Comparison of ENCODE assay signal across 9 cellular contexts in genomic region chr1:234188454-234188792, GRCh38.
DNase-seq lines count a peak whose midpoint lies in the region; ATAC-seq and TF ChIP-seq lines count a peak whose summit lies in the region.
"Had no signal": no experiment of that assay in that cellular context is flagged by ENCODE, and none has a peak within 500 bp of the region (broad histone marks: within the 10 kb centered on the region; RNA-seq: fewer than 3 reads in every experiment).

No MANE protein-coding gene starts in this region.

- TF ChIP-seq EP300 in Ishikawa (IDR thresholded peaks at IDR 0.05; ENCODE audit: borderline replicate concordance), result no peak
- no peak for TF ChIP-seq EP300 in tibial nerve (IDR thresholded peaks at IDR 0.05)

- WGBS in tibial nerve, 2 donors, result 22 to 38% methylated on average over 3 of the region's 3 CpGs

- TF ChIP-seq POLR2A in tibial nerve (IDR thresholded peaks at IDR 0.05), result no peak

- TF ChIP-seq RAD21 in Ishikawa (IDR thresholded peaks at IDR 0.05; ENCODE audit: low read depth), result 0 out of 2 replicates have a peak, but pooled peaks have one; percentile 11

- ATAC-seq in RWPE2 (ENCODE audit: low read depth), result peak; percentile 64
- ATAC-seq in HG03196 (IDR thresholded peaks at IDR 0.05; ENCODE audit: unreplicated experiment), result no peak

- H3K4me3 ChIP-seq in RWPE2 (ENCODE audit: severe bottlenecking) (no peak overlapping the region), tibial nerve (no peak overlapping the region)

- H3K27ac ChIP-seq in RWPE2 (ENCODE audit: poor library complexity, severe bottlenecking) (peak overlapping the region; percentile 36), tibial nerve (no peak overlapping the region)

- H3K9me3 ChIP-seq in RWPE2 (ENCODE audit: severe bottlenecking), result no peaks in the 10 kb centered on the region
- peaks cover 0 to 44% (median 0%) of the 10 kb centered on the region in 4 donors for H3K9me3 ChIP-seq in tibial nerve

- peak; percentile 43 for TF ChIP-seq CTCF in RWPE2 (IDR thresholded peaks at IDR 0.05; ENCODE audit: poor library complexity, severe bottlenecking)
- no peak for TF ChIP-seq CTCF in tibial nerve (IDR thresholded peaks at IDR 0.05)

- H3K4me1 ChIP-seq in RWPE2 (ENCODE audit: insufficient read depth, poor library complexity, severe bottlenecking) (peaks cover 22% of the 10 kb centered on the region), tibial nerve (no peaks in the 10 kb centered on the region)

- no peaks in the 10 kb centered on the region for H3K27me3 ChIP-seq in RWPE2 (ENCODE audit: insufficient read depth, poor library complexity, severe bottlenecking)
- no peaks in the 10 kb centered on the region for H3K27me3 ChIP-seq in tibial nerve

- no peaks in the 10 kb centered on the region for H3K36me3 ChIP-seq in RWPE2 (ENCODE audit: low read depth)
- no peaks in the 10 kb centered on the region for H3K36me3 ChIP-seq in tibial nerve

- DNase-seq in DMS153 treated with DMSO at 0.1 percent for 48 hours (lab: John Stamatoyannopoulos, UW; ENCODE audit: unreplicated experiment), result peak; percentile 32
- peak; percentile 86 for DNase-seq in RWPE2 (ENCODE audit: low spot score)
- DNase-seq in iPS DF 19.7 (ENCODE audit: low read depth, low spot score), result peak; percentile 70
- DNase-seq in MV-4-11 (lab: John Stamatoyannopoulos, UW), result no peak
- no peak for DNase-seq in amygdala (lab: John Stamatoyannopoulos, UW)
- no peak for DNase-seq in tibial nerve (ENCODE audit: low spot score in 2 of 2)
- DNase-seq: IMR-90 had no signal

TF ChIP-seq in Ishikawa, 13 proteins besides CTCF, POLR2A, EP300 and RAD21:
- TF ChIP-seq REST (IDR thresholded peaks at IDR 0.05; ENCODE audit: low read depth) (no peak), CREB1 (IDR thresholded peaks at IDR 0.05; ENCODE audit: low read depth) (no peak), TEAD4 (IDR thresholded peaks at IDR 0.05) (no peak), ZBTB7A (IDR thresholded peaks at IDR 0.05; ENCODE audit: low read depth) (no peak), MAX (IDR thresholded peaks at IDR 0.05) (no peak), TAF1 (IDR thresholded peaks at IDR 0.05; ENCODE audit: low read depth) (no peak), FOXM1 (IDR thresholded peaks at IDR 0.05; ENCODE audit: borderline replicate concordance, low read depth) (no peak), EGR1 (IDR thresholded peaks at IDR 0.05) (no peak), TCF12 (IDR thresholded peaks at IDR 0.05; ENCODE audit: low read depth) (no peak), USF1 (IDR thresholded peaks at IDR 0.05) (no peak), CEBPB (IDR thresholded peaks at IDR 0.05) (no peak), YY1 (IDR thresholded peaks at IDR 0.05; ENCODE audit: low read depth) (no peak), NFIC (IDR thresholded peaks at IDR 0.05) (no peak)
TF ChIP-seq in Ishikawa: peak in this region for 0.

Comparison
In these comparisons a context has a peak if more than half of its experiments do, and no peak if none do; other contexts are left out.
1. DNase-seq: peak in DMS153 treated with DMSO at 0.1 percent for 48 hours (single experiment), RWPE2 (single experiment) and iPS DF 19.7 (single experiment); none in MV-4-11 (single experiment), amygdala (0 of 56) and tibial nerve (0 of 2).